Comparison of ENCODE assay signal across 17 cellular contexts in genomic region chr3:114022145-114022544, GRCh38.
"Had no signal": no experiment of that assay in that cellular context is flagged by ENCODE, and none has a peak within 500 bp of the region (broad histone marks: within the 10 kb centered on the region; RNA-seq: fewer than 3 reads in every experiment).

No MANE protein-coding gene starts in this region.

- H3K4me3 ChIP-seq: body of pancreas, colonic mucosa, ovary, uterus had no signal

- H3K27ac ChIP-seq: body of pancreas, colonic mucosa, ovary, uterus had no signal

- H3K27me3 ChIP-seq: body of pancreas, colonic mucosa, ovary, uterus had no signal

- H3K36me3 ChIP-seq: colonic mucosa, ovary, uterus had no signal

- ATAC-seq: activated CD8-positive, alpha-beta T cell treated with anti-CD3 and anti-CD28 coated beads for 36 hours; activated naive CD4-positive, alpha-beta T cell treated with anti-CD3 and anti-CD28 coated beads, Interleukin-2, amount 50 U/mL, for 72 hours; activated T-cell treated with anti-CD3 and anti-CD28 coated beads, Interleukin-2, amount 50 U/mL, for 4 hours; body of pancreas; esophagus mucosa; stimulated activated effector memory CD8-positive, alpha-beta T cell treated with anti-CD3 and anti-CD28 coated beads, Interleukin-12 subunit alpha, Interleukin-12 subunit beta, amount 100 ng/mL, for 72 hours; WTC11 had no signal

- H3K4me1 ChIP-seq: body of pancreas, colonic mucosa, uterus had no signal

- DNase-seq: activated CD4-positive, alpha-beta T cell treated with anti-CD3 and anti-CD28 coated beads for 4 hours; activated CD8-positive, alpha-beta T cell treated with anti-CD3 and anti-CD28 coated beads for 36 hours; activated effector memory CD4-positive, alpha-beta T cell treated with anti-CD3 and anti-CD28 coated beads, Interleukin-2, amount 50 U/mL, for 16 hours; activated T-cell treated with anti-CD3 and anti-CD28 coated beads, Interleukin-2, amount 50 U/mL, for 4 hours; body of pancreas; central memory CD4-positive, alpha-beta T cell; colonic mucosa; kidney glomerular epithelial cell; ovary; retina; stimulated activated CD4-positive, alpha-beta T cell treated with anti-CD3 and anti-CD28 coated beads, Interleukin-12 subunit alpha, Interleukin-12 subunit beta, amount 100 ng/mL, for 4 hours; T-helper 2 cell; uterus had no signal

- H3K9me3 ChIP-seq: body of pancreas, colonic mucosa, ovary, uterus had no signal
